9 cellular contexts compared by ENCODE assay signal in the genomic region with DNA sequence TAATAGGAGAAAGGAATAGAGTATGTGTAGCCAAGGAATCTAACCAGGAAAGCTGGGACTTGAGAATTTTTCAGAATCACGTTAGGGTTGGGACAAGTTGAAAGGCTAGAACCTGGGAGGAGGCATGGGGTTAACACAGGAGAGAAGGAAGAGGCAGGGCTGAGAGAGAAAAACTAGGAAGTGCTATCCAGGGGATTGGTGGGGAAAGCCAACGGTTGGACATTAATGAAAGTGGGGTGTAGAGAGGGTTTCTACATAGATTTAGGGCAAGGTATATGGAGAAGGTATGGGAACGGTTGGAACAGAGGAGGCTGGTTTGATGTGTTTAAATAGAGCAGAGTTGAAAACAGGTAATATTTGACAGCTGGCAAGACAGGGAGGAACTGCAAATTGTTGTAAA. TPM values are rescaled to one million over a fixed set of nuclear protein-coding genes. Genes with fewer than 3 reads are reported as not detected.
DNase-seq lines count a peak whose midpoint lies in the region; ATAC-seq and TF ChIP-seq lines count a peak whose summit lies in the region.
"Had no signal": no experiment of that assay in that cellular context is flagged by ENCODE, and none has a peak within 500 bp of the region (broad histone marks: within the 10 kb centered on the region; RNA-seq: fewer than 3 reads in every experiment).

No MANE protein-coding gene starts in this region.

- TF ChIP-seq CTCF in BE2C (IDR thresholded peaks at IDR 0.05; ENCODE audit: low read depth, low read length) (no peak), choroid plexus epithelial cell (conservative IDR thresholded peaks at IDR 0.05; ENCODE audit: low read depth, low read length) (no peak)

- H3K4me1 Mint-ChIP-seq in IgD-negative memory B cell = peaks cover 46 to 54% (median 46%) of the 10 kb centered on the region in 3 donors
- H3K4me1 Mint-ChIP-seq in natural killer cell treated with Interleukin-12 subunit alpha and Interleukin-12 subunit beta and Interleukin-15 and Interleukin-18, amount 100 ng/mL, for 72 hours (ENCODE audit: low read depth in 2 of 2) = peaks cover 64 to 72% of the 10 kb centered on the region in 2 donors

- peaks cover 2% of the 10 kb centered on the region for H3K27me3 Mint-ChIP-seq in IgD-negative memory B cell
- no peaks in the 10 kb centered on the region for H3K27me3 Mint-ChIP-seq in natural killer cell treated with Interleukin-12 subunit alpha and Interleukin-12 subunit beta and Interleukin-15 and Interleukin-18, amount 100 ng/mL, for 72 hours

- no peaks in the 10 kb centered on the region for H3K9me3 ChIP-seq in BE2C

- no peaks in the 10 kb centered on the region for H3K4me1 ChIP-seq in BE2C

- H3K4me3 Mint-ChIP-seq in IgD-negative memory B cell = peak overlapping the region; percentile 87 to 97 (median 93)
- H3K4me3 Mint-ChIP-seq in natural killer cell treated with Interleukin-12 subunit alpha and Interleukin-12 subunit beta and Interleukin-15 and Interleukin-18, amount 100 ng/mL, for 72 hours = peak overlapping the region; percentile 94

- no peaks in the 10 kb centered on the region for H3K27me3 ChIP-seq in BE2C

- ATAC-seq in natural killer cell treated with Interleukin-12 subunit alpha and Interleukin-12 subunit beta and Interleukin-15 and Interleukin-18, amount 100 ng/mL, for 72 hours = no peak
- no peak for ATAC-seq in HG03095 (IDR thresholded peaks at IDR 0.05; ENCODE audit: unreplicated experiment)

- H3K27ac Mint-ChIP-seq in IgD-negative memory B cell = peak overlapping the region; percentile 55 to 98 (median 98)
- peak overlapping the region; percentile 78 to 86 for H3K27ac Mint-ChIP-seq in natural killer cell treated with Interleukin-12 subunit alpha and Interleukin-12 subunit beta and Interleukin-15 and Interleukin-18, amount 100 ng/mL, for 72 hours

- peak overlapping the region; percentile 85 for H3K4me3 ChIP-seq in BE2C (ENCODE audit: low read depth, low read length)
- H3K4me3 ChIP-seq in choroid plexus epithelial cell (ENCODE audit: low read depth, low read length) = peak overlapping the region; percentile 92

- H3K9me3 Mint-ChIP-seq in IgD-negative memory B cell = no peaks in the 10 kb centered on the region
- no peaks in the 10 kb centered on the region for H3K9me3 Mint-ChIP-seq in natural killer cell treated with Interleukin-12 subunit alpha and Interleukin-12 subunit beta and Interleukin-15 and Interleukin-18, amount 100 ng/mL, for 72 hours

- peaks cover 67% of the 10 kb centered on the region for H3K36me3 ChIP-seq in BE2C

- H3K36me3 Mint-ChIP-seq in IgD-negative memory B cell = peaks cover 4% of the 10 kb centered on the region
- H3K36me3 Mint-ChIP-seq in natural killer cell treated with Interleukin-12 subunit alpha and Interleukin-12 subunit beta and Interleukin-15 and Interleukin-18, amount 100 ng/mL, for 72 hours = peaks cover 64% of the 10 kb centered on the region

- no peak for DNase-seq in BE2C
- DNase-seq in choroid plexus epithelial cell (ENCODE audit: low read depth) = no peak
- DNase-seq in natural killer cell treated with Interleukin-12 subunit alpha and Interleukin-12 subunit beta and Interleukin-15 and Interleukin-18, amount 100 ng/mL, for 72 hours (ENCODE audit: low spot score) = no peak
- DNase-seq in stimulated activated CD8-positive, alpha-beta memory T cell treated with anti-CD3 and anti-CD28 coated beads, Interleukin-4, amount 100 ng/mL, for 48 hours = no peak
- DNase-seq in DMS114 treated with DMSO at 0.1 percent for 48 hours (lab: John Stamatoyannopoulos, UW; ENCODE audit: unreplicated experiment) = no peak
- no peak for DNase-seq in SKM-1 treated with dmso at 0.1 percent for 144 hours (lab: John Stamatoyannopoulos, UW; ENCODE audit: unreplicated experiment)

RNA-seq across cellular contexts. Expression of a gene that starts 2.7 kb away (rescaled TPM):
- 1,075 TPM for polyA plus RNA-seq in BE2C (2012; ENCODE audit: insufficient read depth, insufficient read length, low read depth)
- polyA plus RNA-seq in IgD-negative memory B cell = 159 TPM
- total RNA-seq in natural killer cell treated with Interleukin-12 subunit alpha and Interleukin-12 subunit beta and Interleukin-15 and Interleukin-18, amount 100 ng/mL, for 72 hours = 1,000 to 10,000 TPM in 1 of 2 donors, 100 to 1,000 TPM in 1; 569 to 1,109 TPM

RNA-seq across cellular contexts. Expression of a gene that starts 21.9 kb away (rescaled TPM):
- polyA plus RNA-seq in BE2C (2012; ENCODE audit: insufficient read depth, insufficient read length, low read depth) = 2,443 TPM
- 262 TPM for polyA plus RNA-seq in IgD-negative memory B cell
- 100 to 1,000 TPM; 196 to 201 TPM for total RNA-seq in natural killer cell treated with Interleukin-12 subunit alpha and Interleukin-12 subunit beta and Interleukin-15 and Interleukin-18, amount 100 ng/mL, for 72 hours

RNA-seq across cellular contexts. Expression of a gene that starts 32.2 kb away (rescaled TPM):
- polyA plus RNA-seq in BE2C (2012; ENCODE audit: insufficient read depth, insufficient read length, low read depth) = not detected
- polyA plus RNA-seq in IgD-negative memory B cell = not detected
- not detected for total RNA-seq in natural killer cell treated with Interleukin-12 subunit alpha and Interleukin-12 subunit beta and Interleukin-15 and Interleukin-18, amount 100 ng/mL, for 72 hours

RNA-seq across cellular contexts. Expression of a gene that starts 35.1 kb away (rescaled TPM):
- polyA plus RNA-seq in BE2C (2012; ENCODE audit: insufficient read depth, insufficient read length, low read depth) = not detected
- polyA plus RNA-seq in IgD-negative memory B cell = not detected
- total RNA-seq in natural killer cell treated with Interleukin-12 subunit alpha and Interleukin-12 subunit beta and Interleukin-15 and Interleukin-18, amount 100 ng/mL, for 72 hours = 1 to 10 TPM; 1.1 to 1.4 TPM

RNA-seq across cellular contexts. Expression of a gene that starts 43.1 kb away (rescaled TPM):
- not detected for polyA plus RNA-seq in BE2C (2012; ENCODE audit: insufficient read depth, insufficient read length, low read depth)
- polyA plus RNA-seq in IgD-negative memory B cell = not detected
- total RNA-seq in natural killer cell treated with Interleukin-12 subunit alpha and Interleukin-12 subunit beta and Interleukin-15 and Interleukin-18, amount 100 ng/mL, for 72 hours = not detected
- total RNA-seq: activated CD8-positive, alpha-beta memory T cell treated with anti-CD3 and anti-CD28 coated beads for 36 hours had no signal
